12 cellular contexts compared by ENCODE assay signal in genomic region chr2:49255325-49256023, GRCh38.
DNase-seq lines count a peak whose midpoint lies in the region; ATAC-seq and TF ChIP-seq lines count a peak whose summit lies in the region.
"Had no signal": no experiment of that assay in that cellular context is flagged by ENCODE, and none has a peak within 500 bp of the region (broad histone marks: within the 10 kb centered on the region; RNA-seq: fewer than 3 reads in every experiment).

No MANE protein-coding gene starts in this region.

- no peak overlapping the region for H3K27ac Mint-ChIP-seq in stimulated activated effector memory CD8-positive, alpha-beta T cell treated with anti-CD3 and anti-CD28 coated beads, Interleukin-12 subunit alpha, Interleukin-12 subunit beta, amount 100 ng/mL, for 72 hours
- H3K27ac Mint-ChIP-seq: activated naive CD4-positive, alpha-beta T cell treated with anti-CD3 and anti-CD28 coated beads, Interleukin-2, amount 10 ng/mL, durations not matched to agents 7 days and 5 days; IgD-negative memory B cell; naive B cell had no signal

- H3K4me3 ChIP-seq in AG04450 (ENCODE audit: low read depth, low read length) (no peak overlapping the region), fibroblast of mammary gland (ENCODE audit: control insufficient read depth, low read depth, low read length) (no peak overlapping the region)

- peaks cover 4% of the 10 kb centered on the region for H3K27me3 ChIP-seq in AG04450 (ENCODE audit: control insufficient read depth, insufficient read depth, low read length)

- CTCF ChIA-PET in AG04450 (lab: Charles Lee), result interaction anchor here (0.6 to 1.4 kb wide), 3 partner anchors 31 to 1236 kb away, joined by 4 to 10 read pairs (median 6); no protein-coding TSS in a partner anchor

- DNase-seq in AG04450 (ENCODE audit: low read depth, low spot score) (no peak), HT-29 (ENCODE audit: low spot score) (peak; percentile 23), NCI-H510A treated with DMSO at 0.1 percent for 48 hours (lab: John Stamatoyannopoulos, UW) (peak; percentile 78), fibroblast of mammary gland (ENCODE audit: low read depth) (peak; percentile 17), HPDE6-E6E7 (ENCODE audit: extremely low spot score) (no peak)
- no peak for DNase-seq in stimulated activated effector memory CD8-positive, alpha-beta T cell treated with anti-CD3 and anti-CD28 coated beads, Interleukin-12 subunit alpha, Interleukin-12 subunit beta, amount 100 ng/mL, for 72 hours (ENCODE audit: low spot score in 2 of 2)
- DNase-seq: activated CD4-positive, CD25-positive, alpha-beta regulatory T cell treated with anti-CD3 and anti-CD28 coated beads, Interleukin-2, amount 50 U/mL, for 72 hours; activated naive CD4-positive, alpha-beta T cell treated with anti-CD3 and anti-CD28 coated beads, Interleukin-2, amount 10 ng/mL, durations not matched to agents 7 days and 5 days; naive B cell had no signal

- POLR2A ChIA-PET in AG04450 (lab: Yijun Ruan, JAX), result no interaction called here

- H3K9me3 ChIP-seq in AG04450 (ENCODE audit: control insufficient read depth, insufficient read depth, low read length), result no peaks in the 10 kb centered on the region

- peaks cover 15% of the 10 kb centered on the region for H3K9me3 Mint-ChIP-seq in stimulated activated effector memory CD8-positive, alpha-beta T cell treated with anti-CD3 and anti-CD28 coated beads, Interleukin-12 subunit alpha, Interleukin-12 subunit beta, amount 100 ng/mL, for 72 hours
- H3K9me3 Mint-ChIP-seq: activated naive CD4-positive, alpha-beta T cell treated with anti-CD3 and anti-CD28 coated beads, Interleukin-2, amount 10 ng/mL, durations not matched to agents 7 days and 5 days had no signal

- TF ChIP-seq CTCF in AG04450 (IDR thresholded peaks at IDR 0.05; ENCODE audit: low read depth, low read length) (peak; percentile 19), fibroblast of mammary gland (conservative IDR thresholded peaks at IDR 0.05; ENCODE audit: control insufficient read depth, insufficient read depth, low read depth, low read length) (peak; percentile 26)

- ATAC-seq in GM19395 (IDR thresholded peaks at IDR 0.05; ENCODE audit: unreplicated experiment) (no peak), HG03571 (IDR thresholded peaks at IDR 0.05; ENCODE audit: unreplicated experiment) (no peak)
- ATAC-seq in stimulated activated effector memory CD8-positive, alpha-beta T cell treated with anti-CD3 and anti-CD28 coated beads, Interleukin-12 subunit alpha, Interleukin-12 subunit beta, amount 100 ng/mL, for 72 hours, result no peak

- H3K4me3 Mint-ChIP-seq in stimulated activated effector memory CD8-positive, alpha-beta T cell treated with anti-CD3 and anti-CD28 coated beads, Interleukin-12 subunit alpha, Interleukin-12 subunit beta, amount 100 ng/mL, for 72 hours, result no peak overlapping the region
- H3K4me3 Mint-ChIP-seq: activated naive CD4-positive, alpha-beta T cell treated with anti-CD3 and anti-CD28 coated beads, Interleukin-2, amount 10 ng/mL, durations not matched to agents 7 days and 5 days; IgD-negative memory B cell; naive B cell had no signal

- H3K36me3 Mint-ChIP-seq in stimulated activated effector memory CD8-positive, alpha-beta T cell treated with anti-CD3 and anti-CD28 coated beads, Interleukin-12 subunit alpha, Interleukin-12 subunit beta, amount 100 ng/mL, for 72 hours, result no peaks in the 10 kb centered on the region
- H3K36me3 Mint-ChIP-seq: activated naive CD4-positive, alpha-beta T cell treated with anti-CD3 and anti-CD28 coated beads, Interleukin-2, amount 10 ng/mL, durations not matched to agents 7 days and 5 days; IgD-negative memory B cell; naive B cell had no signal

- H3K4me1 Mint-ChIP-seq in stimulated activated effector memory CD8-positive, alpha-beta T cell treated with anti-CD3 and anti-CD28 coated beads, Interleukin-12 subunit alpha, Interleukin-12 subunit beta, amount 100 ng/mL, for 72 hours, result no peaks in the 10 kb centered on the region
- H3K4me1 Mint-ChIP-seq: activated naive CD4-positive, alpha-beta T cell treated with anti-CD3 and anti-CD28 coated beads, Interleukin-2, amount 10 ng/mL, durations not matched to agents 7 days and 5 days; IgD-negative memory B cell; naive B cell had no signal

- no peak overlapping the region for H3K27ac ChIP-seq in AG04450 (ENCODE audit: low read depth, low read length)

Comparison
In these comparisons a context has a peak if more than half of its experiments do, and no peak if none do; other contexts are left out.
1. DNase-seq: peak in HT-29 (single experiment), NCI-H510A treated with DMSO at 0.1 percent for 48 hours (single experiment) and fibroblast of mammary gland (single experiment); none in AG04450 (single experiment), stimulated activated effector memory CD8-positive, alpha-beta T cell treated with anti-CD3 and anti-CD28 coated beads, Interleukin-12 subunit alpha, Interleukin-12 subunit beta, amount 100 ng/mL, for 72 hours (0 of 2) and HPDE6-E6E7 (single experiment).